In genomic region chr6:132132911-132133639, GRCh38 we compare ENCODE assay signal across 11 cellular contexts.
DNase-seq lines count a peak whose midpoint lies in the region; ATAC-seq and TF ChIP-seq lines count a peak whose summit lies in the region.
"Had no signal": no experiment of that assay in that cellular context is flagged by ENCODE, and none has a peak within 500 bp of the region (broad histone marks: within the 10 kb centered on the region; RNA-seq: fewer than 3 reads in every experiment).

No MANE protein-coding gene starts in this region.

- DNase-seq in caudate nucleus (lab: John Stamatoyannopoulos, UW) (peak in 20 of 61 donors; percentile 2 to 48 (median 18)), kidney epithelial cell (ENCODE audit: low read depth) (peak; percentile 31), stromal cell of bone marrow (ENCODE audit: low read depth) (peak; percentile 70), NCI-H510A treated with DMSO at 0.1 percent for 48 hours (lab: John Stamatoyannopoulos, UW) (no peak), activated gamma-delta T cell (lab: John Stamatoyannopoulos, UW) (no peak), NCI-H128 (lab: John Stamatoyannopoulos, UW; ENCODE audit: unreplicated experiment) (no peak)
- DNase-seq: activated naive CD8-positive, alpha-beta T cell treated with anti-CD3 and anti-CD28 coated beads, Interleukin-2, amount 10 ng/mL, durations not matched to agents 7 days and 5 days; T-helper 1 cell had no signal

- no peak for TF ChIP-seq POLR2A in GM18505 (IDR thresholded peaks at IDR 0.05; ENCODE audit: borderline replicate concordance, extremely low read depth, insufficient read depth, insufficient read length)

- H3K27ac ChIP-seq in HUES64 (ENCODE audit: low read depth, low read length), result peak overlapping the region; percentile 26; the same call in 1 of the 2 replicates
- peak overlapping the region; percentile 74 for H3K27ac ChIP-seq in caudate nucleus (ENCODE audit: low read depth, low read length)

- TF ChIP-seq CTCF in kidney epithelial cell (IDR thresholded peaks at IDR 0.05; ENCODE audit: insufficient read depth, low read length, poor library complexity, severe bottlenecking), result no peak

- no peak overlapping the region for H3K4me3 ChIP-seq in HUES64 (ENCODE audit: low read length)
- H3K4me3 ChIP-seq in kidney epithelial cell (ENCODE audit: low read depth, low read length), result no peak overlapping the region
- H3K4me3 ChIP-seq: MG63 had no signal

- H3K27me3 ChIP-seq in HUES64 (ENCODE audit: insufficient read depth, low read length) (no peaks in the 10 kb centered on the region), kidney epithelial cell (ENCODE audit: control insufficient read depth, insufficient read depth, low read length) (no peaks in the 10 kb centered on the region)
- H3K27me3 ChIP-seq: MG63 had no signal

- ATAC-seq in GM18505 (IDR thresholded peaks at IDR 0.05; ENCODE audit: unreplicated experiment), result no peak

- H3K9ac ChIP-seq in HUES64 (ENCODE audit: low read depth, low read length), result no peak overlapping the region

- H3K36me3 ChIP-seq in HUES64 (ENCODE audit: insufficient read depth, low read length) (no peaks in the 10 kb centered on the region), kidney epithelial cell (ENCODE audit: control insufficient read depth, insufficient read depth, low read length) (no peaks in the 10 kb centered on the region)
- H3K36me3 ChIP-seq: MG63 had no signal

- H3K9me3 ChIP-seq in HUES64 (ENCODE audit: insufficient read depth, low read depth, low read length), result no peaks in the 10 kb centered on the region
- H3K9me3 ChIP-seq: MG63 had no signal

- WGBS in HUES64, result 56% methylated on average over 3 of the region's 3 CpGs

- peaks cover 30% of the 10 kb centered on the region for H3K4me1 ChIP-seq in HUES64 (ENCODE audit: insufficient read depth, low read length)

Comparison
In these comparisons a context has a peak if more than half of its experiments do, and no peak if none do; other contexts are left out.
1. DNase-seq: peak in kidney epithelial cell (single experiment) and stromal cell of bone marrow (single experiment); none in NCI-H510A treated with DMSO at 0.1 percent for 48 hours (single experiment), activated gamma-delta T cell (single experiment) and NCI-H128 (single experiment).